ENCODE assay signal across 8 cellular contexts in the genomic region with DNA sequence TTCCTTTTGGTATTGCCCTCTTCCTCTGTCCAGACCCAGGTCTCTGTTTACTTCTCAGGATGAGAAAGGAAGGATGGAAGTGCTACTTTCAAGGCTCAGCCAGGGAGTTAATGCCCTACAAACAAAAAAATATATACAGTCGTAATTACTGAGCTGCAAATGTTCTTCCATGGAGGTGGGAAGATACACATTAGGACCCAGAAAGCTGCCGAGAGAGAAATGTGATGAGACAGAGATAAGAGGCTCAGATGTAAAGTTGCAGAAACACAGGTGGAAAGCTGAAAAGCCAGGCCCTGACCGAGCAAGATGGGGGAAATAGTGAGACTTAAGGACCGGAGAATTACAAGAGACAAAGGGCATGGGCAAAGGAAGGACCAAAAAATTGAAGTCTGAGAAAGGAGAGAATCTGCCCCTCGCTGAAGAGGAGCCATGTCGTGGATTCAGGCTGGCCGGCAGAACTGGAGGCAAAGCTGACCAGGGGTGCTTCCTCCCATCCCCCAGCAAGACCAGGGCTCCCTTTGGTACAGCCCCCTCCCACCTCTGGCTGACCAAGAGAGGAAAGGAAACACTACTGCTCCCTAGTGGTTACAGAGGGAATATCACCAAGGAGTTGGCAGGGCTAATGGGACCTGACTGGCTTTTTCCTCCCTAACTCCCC. TPM values are rescaled to one million over a fixed set of nuclear protein-coding genes. Genes with fewer than 3 reads are reported as not detected.
DNase-seq lines count a peak whose midpoint lies in the region; ATAC-seq and TF ChIP-seq lines count a peak whose summit lies in the region.

No MANE protein-coding gene starts in this region.

- DNase-seq in Ammon's horn (ENCODE audit: low spot score) = peak; percentile 80
- DNase-seq in MV-4-11 (lab: John Stamatoyannopoulos, UW) = peak; percentile 16
- DNase-seq in WTC11 (ENCODE audit: low spot score) = peak; percentile 77
- DNase-seq in fibroblast of villous mesenchyme (ENCODE audit: low read depth) = peak; percentile 41
- peak; percentile 78 for DNase-seq in neuronal stem cell (ENCODE audit: low spot score)
- DNase-seq in stimulated activated CD4-positive, alpha-beta T cell treated with anti-CD3 and anti-CD28 coated beads, Interleukin-4, amount 100 ng/mL, for 1 hour = no peak

- no peak overlapping the region for H2AK5ac ChIP-seq in neuronal stem cell (ENCODE audit: low read depth, low read length)

- peaks cover 9 to 10% of the 10 kb centered on the region in 2 donors for H3K36me3 ChIP-seq in neuronal stem cell (replicated peaks in 1 of 2; ENCODE audit: control insufficient read depth in 2 of 2, insufficient read depth in 2 of 2, low read length in 2 of 2)

- H3K27me3 Mint-ChIP-seq in WTC11 (ENCODE audit: low read depth) = no peaks in the 10 kb centered on the region

- peaks cover 8 to 22% of the 10 kb centered on the region in 2 donors for H3K4me1 ChIP-seq in neuronal stem cell (ENCODE audit: control insufficient read depth in 2 of 2, insufficient read depth in 1 of 2, low read depth in 1 of 2, low read length in 2 of 2)

- H4K91ac ChIP-seq in neuronal stem cell (ENCODE audit: low read depth, low read length, poor library complexity) = no peak overlapping the region

- no peak overlapping the region for H3K23ac ChIP-seq in neuronal stem cell (ENCODE audit: low read depth, low read length, poor library complexity)

- no peak overlapping the region for H3K9ac ChIP-seq in neuronal stem cell (ENCODE audit: low read depth, low read length, poor library complexity)

- H3K79me1 ChIP-seq in neuronal stem cell (ENCODE audit: low read depth, low read length) = no peaks in the 10 kb centered on the region

- peak overlapping the region; percentile 28 for H3K18ac ChIP-seq in neuronal stem cell (ENCODE audit: low read length)

- no peak overlapping the region for H3K14ac ChIP-seq in neuronal stem cell (ENCODE audit: low read length)

- peak overlapping the region; percentile 100 for H3K27ac Mint-ChIP-seq in WTC11

- CTCF ChIA-PET in WTC11 (lab: Charles Lee) = interaction anchor here (0.5 to 7.8 kb wide), 19 partner anchors 10 to 968 kb away, joined by 3 to 181 read pairs (median 6); a partner anchor contains a TSS

- no peaks in the 10 kb centered on the region for H3K9me3 Mint-ChIP-seq in WTC11

- no peak overlapping the region for H2BK120ac ChIP-seq in neuronal stem cell (ENCODE audit: low read depth, low read length)

- H3K27me3 ChIP-seq in neuronal stem cell (ENCODE audit: control insufficient read depth in 3 of 3, insufficient read depth in 3 of 3, low read depth in 1 of 3, low read length in 3 of 3) = no peaks in the 10 kb centered on the region

- no peak overlapping the region for H2BK12ac ChIP-seq in neuronal stem cell (ENCODE audit: low read length)

- peaks cover 57% of the 10 kb centered on the region for H3K4me1 Mint-ChIP-seq in WTC11

- peak; percentile 22 for ATAC-seq in WTC11
- no peak for ATAC-seq in HG03378 (IDR thresholded peaks at IDR 0.05; ENCODE audit: unreplicated experiment)

- no CpG with 5 or more reads among the region's 7 CpGs for WGBS in neuronal stem cell (ENCODE audit: extremely low coverage in 2 of 2, insufficient read length in 2 of 2, insufficient replicate concordance in 1 of 2), 2 donors

- H3K9me3 ChIP-seq in neuronal stem cell (replicated peaks in 1 of 2; ENCODE audit: control insufficient read depth in 2 of 2, insufficient read depth in 1 of 2, low read depth in 1 of 2, low read length in 2 of 2) = no peaks in the 10 kb centered on the region

- H3K4me3 ChIP-seq in fibroblast of villous mesenchyme (ENCODE audit: low read depth, low read length) = no peak overlapping the region
- H3K4me3 ChIP-seq in neuronal stem cell (ENCODE audit: low read length in 2 of 2) = no peak overlapping the region

- H3K4me3 Mint-ChIP-seq in WTC11 = peak overlapping the region; percentile 83

- peaks cover 24% of the 10 kb centered on the region for H3K36me3 Mint-ChIP-seq in WTC11

- H4K8ac ChIP-seq in neuronal stem cell (ENCODE audit: low read depth, low read length) = no peak overlapping the region

- H2AFZ ChIP-seq in neuronal stem cell (ENCODE audit: low read length) = peak overlapping the region; percentile 75

- no peak overlapping the region for H2BK15ac ChIP-seq in neuronal stem cell (ENCODE audit: low read length)

- H3K27ac ChIP-seq in neuronal stem cell (replicated peaks; ENCODE audit: low read length) = peak overlapping the region; percentile 16

- H2BK5ac ChIP-seq in neuronal stem cell (ENCODE audit: low read length) = no peak overlapping the region

- H3K4ac ChIP-seq in neuronal stem cell (ENCODE audit: low read length) = no peak overlapping the region

- peak overlapping the region; percentile 45 for H3K4me2 ChIP-seq in neuronal stem cell (ENCODE audit: insufficient read depth, low read length, poor library complexity, severe bottlenecking)

- POLR2A ChIA-PET in WTC11 (lab: Charles Lee) = interaction anchor here (0.6 to 5.5 kb wide), 11 partner anchors 10 to 218 kb away, joined by 3 to 102 read pairs (median 19); a partner anchor contains a TSS

- TF ChIP-seq CTCF in GM12872 (IDR thresholded peaks at IDR 0.05; ENCODE audit: insufficient read depth, low read depth, low read length) (peak; percentile 92), WTC11 (IDR thresholded peaks at IDR 0.05) (peak; percentile 83), fibroblast of villous mesenchyme (IDR thresholded peaks at IDR 0.05; ENCODE audit: insufficient read depth, low read depth, low read length) (peak; percentile 82)

TF ChIP-seq in WTC11, 78 proteins besides CTCF, POLR2A, EP300 and RAD21 (continues in another document):
- TF ChIP-seq, protein P1, sequence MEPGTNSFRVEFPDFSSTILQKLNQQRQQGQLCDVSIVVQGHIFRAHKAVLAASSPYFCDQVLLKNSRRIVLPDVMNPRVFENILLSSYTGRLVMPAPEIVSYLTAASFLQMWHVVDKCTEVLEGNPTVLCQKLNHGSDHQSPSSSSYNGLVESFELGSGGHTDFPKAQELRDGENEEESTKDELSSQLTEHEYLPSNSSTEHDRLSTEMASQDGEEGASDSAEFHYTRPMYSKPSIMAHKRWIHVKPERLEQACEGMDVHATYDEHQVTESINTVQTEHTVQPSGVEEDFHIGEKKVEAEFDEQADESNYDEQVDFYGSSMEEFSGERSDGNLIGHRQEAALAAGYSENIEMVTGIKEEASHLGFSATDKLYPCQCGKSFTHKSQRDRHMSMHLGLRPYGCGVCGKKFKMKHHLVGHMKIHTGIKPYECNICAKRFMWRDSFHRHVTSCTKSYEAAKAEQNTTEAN (CRISPR knock-in tag; IDR thresholded peaks at IDR 0.05) = peak; percentile 72; the same call in 1 of the 2 replicates
- 0 out of 2 replicates have a peak, but pooled peaks have one; percentile 53 for TF ChIP-seq MYBL2 (CRISPR knock-in tag; IDR thresholded peaks at IDR 0.05)
- TF ChIP-seq, protein P2, sequence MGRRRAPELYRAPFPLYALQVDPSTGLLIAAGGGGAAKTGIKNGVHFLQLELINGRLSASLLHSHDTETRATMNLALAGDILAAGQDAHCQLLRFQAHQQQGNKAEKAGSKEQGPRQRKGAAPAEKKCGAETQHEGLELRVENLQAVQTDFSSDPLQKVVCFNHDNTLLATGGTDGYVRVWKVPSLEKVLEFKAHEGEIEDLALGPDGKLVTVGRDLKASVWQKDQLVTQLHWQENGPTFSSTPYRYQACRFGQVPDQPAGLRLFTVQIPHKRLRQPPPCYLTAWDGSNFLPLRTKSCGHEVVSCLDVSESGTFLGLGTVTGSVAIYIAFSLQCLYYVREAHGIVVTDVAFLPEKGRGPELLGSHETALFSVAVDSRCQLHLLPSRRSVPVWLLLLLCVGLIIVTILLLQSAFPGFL (CRISPR knock-in tag; IDR thresholded peaks at IDR 0.05; ENCODE audit: borderline replicate concordance) = no peak
- TF ChIP-seq, protein P3, sequence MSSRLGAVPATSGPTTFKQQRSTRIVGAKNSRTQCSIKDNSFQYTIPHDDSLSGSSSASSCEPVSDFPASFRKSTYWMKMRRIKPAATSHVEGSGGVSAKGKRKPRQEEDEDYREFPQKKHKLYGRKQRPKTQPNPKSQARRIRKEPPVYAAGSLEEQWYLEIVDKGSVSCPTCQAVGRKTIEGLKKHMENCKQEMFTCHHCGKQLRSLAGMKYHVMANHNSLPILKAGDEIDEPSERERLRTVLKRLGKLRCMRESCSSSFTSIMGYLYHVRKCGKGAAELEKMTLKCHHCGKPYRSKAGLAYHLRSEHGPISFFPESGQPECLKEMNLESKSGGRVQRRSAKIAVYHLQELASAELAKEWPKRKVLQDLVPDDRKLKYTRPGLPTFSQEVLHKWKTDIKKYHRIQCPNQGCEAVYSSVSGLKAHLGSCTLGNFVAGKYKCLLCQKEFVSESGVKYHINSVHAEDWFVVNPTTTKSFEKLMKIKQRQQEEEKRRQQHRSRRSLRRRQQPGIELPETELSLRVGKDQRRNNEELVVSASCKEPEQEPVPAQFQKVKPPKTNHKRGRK (CRISPR knock-in tag; IDR thresholded peaks at IDR 0.05; ENCODE audit: borderline replicate concordance) = 0 out of 2 replicates have a peak, but pooled peaks have one; percentile 27
- TF ChIP-seq, protein P4, sequence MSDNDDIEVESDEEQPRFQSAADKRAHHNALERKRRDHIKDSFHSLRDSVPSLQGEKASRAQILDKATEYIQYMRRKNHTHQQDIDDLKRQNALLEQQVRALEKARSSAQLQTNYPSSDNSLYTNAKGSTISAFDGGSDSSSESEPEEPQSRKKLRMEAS (CRISPR knock-in tag; IDR thresholded peaks at IDR 0.05) = peak; percentile 30; the same call in 1 of the 2 replicates

RNA-seq across cellular contexts. Expression of a gene that starts 12.2 kb away (rescaled TPM):
- total RNA-seq in WTC11 (2021) (16.4 to 26.2 TPM (median 25.7 TPM) in 3 replicates), fibroblast of villous mesenchyme (under 0.01 TPM in 2 replicates)
- 3.9 TPM for polyA plus RNA-seq in neuronal stem cell (2013, experiment 1 of 2)
- polyA plus RNA-seq in neuronal stem cell (2013, experiment 2 of 2) = 4.4 TPM

RNA-seq across cellular contexts. Expression of a gene that starts 16.7 kb away (rescaled TPM):
- 20.0 to 26.2 TPM (median 25.4 TPM) in 3 replicates for total RNA-seq in WTC11 (2021)
- 15.5 and 18.0 TPM in 2 replicates for total RNA-seq in fibroblast of villous mesenchyme
- polyA plus RNA-seq in neuronal stem cell (2013, experiment 1 of 2) = 8.8 TPM
- polyA plus RNA-seq in neuronal stem cell (2013, experiment 2 of 2) = 7.5 TPM

RNA-seq across cellular contexts. Expression of a gene that starts 28.3 kb away (rescaled TPM):
- total RNA-seq in WTC11 (2021) = 108 to 122 TPM (median 115 TPM) in 3 replicates
- total RNA-seq in fibroblast of villous mesenchyme = 18.1 and 20.0 TPM in 2 replicates
- polyA plus RNA-seq in neuronal stem cell (2013, experiment 1 of 2) = 77.9 TPM
- 80.8 TPM for polyA plus RNA-seq in neuronal stem cell (2013, experiment 2 of 2)

RNA-seq across cellular contexts. Expression of a gene that starts 39.3 kb away (rescaled TPM):
- total RNA-seq in WTC11 (2021) (50.1 to 62.0 TPM (median 60.0 TPM) in 3 replicates), fibroblast of villous mesenchyme (not detected in 2 replicates)
- 19.9 TPM for polyA plus RNA-seq in neuronal stem cell (2013, experiment 1 of 2)
- polyA plus RNA-seq in neuronal stem cell (2013, experiment 2 of 2) = 21.1 TPM

Comparison
In these comparisons a context has a peak if more than half of its experiments do, and no peak if none do; other contexts are left out.
1. RNA of a gene that starts 12.2 kb away (total RNA-seq): 16.4 to 26.2 TPM in WTC11; under 0.01 TPM in fibroblast of villous mesenchyme; every median in the first group is over 10 times any median in the second.
2. Peak in every context shown above with its lines, with median percentiles within 50 percentile points of each other: CTCF ChIP-seq.